2 cellular contexts compared by ENCODE assay signal in genomic region chr22:23270212-23270733, GRCh38.
TF ChIP-seq lines count a peak whose summit lies in the region.

No MANE protein-coding gene starts in this region.

TF ChIP-seq in IMR-90, 13 proteins besides CTCF, POLR2A, EP300 and RAD21:
- TF ChIP-seq CEBPB (IDR thresholded peaks at IDR 0.05; ENCODE audit: low read depth, low read length) (no peak), MAZ (IDR thresholded peaks at IDR 0.05; ENCODE audit: borderline replicate concordance, low read depth, low read length) (no peak), ELK1 (IDR thresholded peaks at IDR 0.05; ENCODE audit: borderline replicate concordance, low read depth, low read length) (no peak), FOS (IDR thresholded peaks at IDR 0.05; ENCODE audit: low read depth, low read length) (no peak), MAFK (IDR thresholded peaks at IDR 0.05; ENCODE audit: low read depth, low read length) (peak; percentile 82), SMC3 (IDR thresholded peaks at IDR 0.05; ENCODE audit: low read depth, low read length) (peak; percentile 33; the same call in 1 of the 2 replicates), BHLHE40 (IDR thresholded peaks at IDR 0.05; ENCODE audit: low read depth, low read length) (no peak)

TF ChIP-seq in H1, 55 proteins besides CTCF, POLR2A, EP300 and RAD21:
- TF ChIP-seq ATF3 (IDR thresholded peaks at IDR 0.05; ENCODE audit: insufficient read depth, low read depth, low read length), result no peak
- peak; percentile 57 for TF ChIP-seq MAFK (IDR thresholded peaks at IDR 0.05; ENCODE audit: low read depth, low read length)
- peak; percentile 68; the same call in 1 of the 2 replicates for TF ChIP-seq BACH1 (IDR thresholded peaks at IDR 0.05; ENCODE audit: low read length)
